Comparison of ENCODE assay signal across 1 cellular context in the genomic region with DNA sequence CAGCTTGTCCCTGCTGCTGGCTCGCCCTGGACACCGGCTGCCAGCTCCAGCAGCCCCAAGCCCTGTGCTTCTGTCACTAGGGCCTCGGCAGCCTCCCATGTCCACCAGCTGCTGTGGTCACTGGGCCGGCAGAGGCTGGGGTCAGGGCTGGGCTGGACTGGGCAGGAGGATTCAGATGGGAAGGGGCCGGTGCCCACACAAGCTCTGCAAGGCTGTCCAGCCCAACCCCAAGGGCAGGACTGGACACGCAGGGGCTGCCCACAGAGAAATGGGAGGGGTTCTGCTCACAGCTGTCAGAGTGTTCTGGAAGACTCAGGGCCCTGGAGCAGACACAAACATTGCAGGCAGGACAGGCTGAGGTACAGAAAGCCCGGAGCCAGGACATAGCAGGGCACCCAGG.
TF ChIP-seq lines count a peak whose summit lies in the region.

No MANE protein-coding gene starts in this region.

TF ChIP-seq in HepG2, 621 proteins besides CTCF, POLR2A, EP300 and RAD21 (continued from another document):
- TF ChIP-seq, protein P1, sequence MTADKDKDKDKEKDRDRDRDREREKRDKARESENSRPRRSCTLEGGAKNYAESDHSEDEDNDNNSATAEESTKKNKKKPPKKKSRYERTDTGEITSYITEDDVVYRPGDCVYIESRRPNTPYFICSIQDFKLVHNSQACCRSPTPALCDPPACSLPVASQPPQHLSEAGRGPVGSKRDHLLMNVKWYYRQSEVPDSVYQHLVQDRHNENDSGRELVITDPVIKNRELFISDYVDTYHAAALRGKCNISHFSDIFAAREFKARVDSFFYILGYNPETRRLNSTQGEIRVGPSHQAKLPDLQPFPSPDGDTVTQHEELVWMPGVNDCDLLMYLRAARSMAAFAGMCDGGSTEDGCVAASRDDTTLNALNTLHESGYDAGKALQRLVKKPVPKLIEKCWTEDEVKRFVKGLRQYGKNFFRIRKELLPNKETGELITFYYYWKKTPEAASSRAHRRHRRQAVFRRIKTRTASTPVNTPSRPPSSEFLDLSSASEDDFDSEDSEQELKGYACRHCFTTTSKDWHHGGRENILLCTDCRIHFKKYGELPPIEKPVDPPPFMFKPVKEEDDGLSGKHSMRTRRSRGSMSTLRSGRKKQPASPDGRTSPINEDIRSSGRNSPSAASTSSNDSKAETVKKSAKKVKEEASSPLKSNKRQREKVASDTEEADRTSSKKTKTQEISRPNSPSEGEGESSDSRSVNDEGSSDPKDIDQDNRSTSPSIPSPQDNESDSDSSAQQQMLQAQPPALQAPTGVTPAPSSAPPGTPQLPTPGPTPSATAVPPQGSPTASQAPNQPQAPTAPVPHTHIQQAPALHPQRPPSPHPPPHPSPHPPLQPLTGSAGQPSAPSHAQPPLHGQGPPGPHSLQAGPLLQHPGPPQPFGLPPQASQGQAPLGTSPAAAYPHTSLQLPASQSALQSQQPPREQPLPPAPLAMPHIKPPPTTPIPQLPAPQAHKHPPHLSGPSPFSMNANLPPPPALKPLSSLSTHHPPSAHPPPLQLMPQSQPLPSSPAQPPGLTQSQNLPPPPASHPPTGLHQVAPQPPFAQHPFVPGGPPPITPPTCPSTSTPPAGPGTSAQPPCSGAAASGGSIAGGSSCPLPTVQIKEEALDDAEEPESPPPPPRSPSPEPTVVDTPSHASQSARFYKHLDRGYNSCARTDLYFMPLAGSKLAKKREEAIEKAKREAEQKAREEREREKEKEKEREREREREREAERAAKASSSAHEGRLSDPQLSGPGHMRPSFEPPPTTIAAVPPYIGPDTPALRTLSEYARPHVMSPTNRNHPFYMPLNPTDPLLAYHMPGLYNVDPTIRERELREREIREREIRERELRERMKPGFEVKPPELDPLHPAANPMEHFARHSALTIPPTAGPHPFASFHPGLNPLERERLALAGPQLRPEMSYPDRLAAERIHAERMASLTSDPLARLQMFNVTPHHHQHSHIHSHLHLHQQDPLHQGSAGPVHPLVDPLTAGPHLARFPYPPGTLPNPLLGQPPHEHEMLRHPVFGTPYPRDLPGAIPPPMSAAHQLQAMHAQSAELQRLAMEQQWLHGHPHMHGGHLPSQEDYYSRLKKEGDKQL (CRISPR knock-in tag; IDR thresholded peaks at IDR 0.05; ENCODE audit: low read depth): no peak
- no peak for TF ChIP-seq ZNF430 (CRISPR knock-in tag; IDR thresholded peaks at IDR 0.05)
TF ChIP-seq in HepG2: peak in this region for 1.
